In genomic region chr1:183970516-183971300, GRCh38 we compare ENCODE assay signal across 17 cellular contexts.
A peak's percentile ranks its signal among the peaks of the same experiment; 100 is the strongest.
DNase-seq lines count a peak whose midpoint lies in the region; ATAC-seq and TF ChIP-seq lines count a peak whose summit lies in the region.
"Had no signal": no experiment of that assay in that cellular context is flagged by ENCODE, and none has a peak within 500 bp of the region (broad histone marks: within the 10 kb centered on the region; RNA-seq: fewer than 3 reads in every experiment).

No MANE protein-coding gene starts in this region.

- H2BK5ac ChIP-seq in IMR-90 (ENCODE audit: low read depth, low read length, poor library complexity, severe bottlenecking): no peak overlapping the region

- BruUV-seq in IMR-90 (replicated peaks; lab: Mats Ljungman, UMichigan): no TSS peak

- no peak for TF ChIP-seq CTCF in IMR-90 (conservative IDR thresholded peaks at IDR 0.05; ENCODE audit: low read depth, low read length)

- H3K36me3 ChIP-seq in IMR-90 (ENCODE audit: control insufficient read depth, insufficient read depth, low read length): peaks cover 1% of the 10 kb centered on the region; the same call in 1 of the 2 replicates

- H4K91ac ChIP-seq in IMR-90 (ENCODE audit: insufficient read depth, low read depth, low read length): no peak overlapping the region

- no peak overlapping the region for H4K8ac ChIP-seq in IMR-90 (ENCODE audit: low read depth in 2 of 2, low read length in 2 of 2)

- H3K23ac ChIP-seq in IMR-90 (ENCODE audit: low read depth, low read length): no peak overlapping the region

- no peak overlapping the region for H3K4ac ChIP-seq in IMR-90 (ENCODE audit: low read depth, low read length)

- in situ Hi-C loops in IMR-90 (cut with MboI; ENCODE audit: low sequenced_read_pairs): no loop called here

- no peak overlapping the region for H3K27ac ChIP-seq in IMR-90 (ENCODE audit: insufficient read depth, low read length)
- H3K27ac ChIP-seq in angular gyrus (ENCODE audit: low read depth, low read length): peak overlapping the region; percentile 42
- H3K27ac ChIP-seq: KMS-11 had no signal

- CTCF ChIA-PET in IMR-90 (lab: Yijun Ruan, JAX): no interaction called here

- DNase-seq in IMR-90: no peak
- DNase-seq in glomerular endothelial cell (ENCODE audit: extremely low read depth, low read depth, low spot score): peak; percentile 41
- DNase-seq in renal cortical epithelial cell (ENCODE audit: low read depth): peak; percentile 53
- DNase-seq in SW480 (ENCODE audit: low spot score): no peak
- no peak for DNase-seq in HCEC 1CT
- DNase-seq in DMS53 (lab: John Stamatoyannopoulos, UW): no peak
- DNase-seq: CD8-positive, alpha-beta memory T cell; DMS79; HFFc6; NCI-H1417; NCI-H187; NCI-H2107; NCI-H524; NCI-H82 had no signal

- no peak for ATAC-seq in IMR-90 (ENCODE audit: low read depth)
- ATAC-seq: HepG2 had no signal

- H4K5ac ChIP-seq in IMR-90 (ENCODE audit: low read depth, low read length): no peak overlapping the region

- no peak overlapping the region for H3K4me3 ChIP-seq in IMR-90 (ENCODE audit: insufficient read depth, low read depth, low read length)

- no peak overlapping the region for H3K18ac ChIP-seq in IMR-90 (ENCODE audit: low read depth, low read length)

- no peak overlapping the region for H3K9ac ChIP-seq in IMR-90 (ENCODE audit: low read depth, low read length)
- H3K9ac ChIP-seq: KMS-11 had no signal

- H3K79me1 ChIP-seq in IMR-90 (ENCODE audit: low read depth in 1 of 2, low read length in 2 of 2): no peaks in the 10 kb centered on the region

- no peaks in the 10 kb centered on the region for H3K4me1 ChIP-seq in IMR-90 (ENCODE audit: control insufficient read depth, insufficient read depth, low read length)

- no peak overlapping the region for H2AFZ ChIP-seq in IMR-90 (replicated peaks; ENCODE audit: low read length, poor library complexity)

- H2BK120ac ChIP-seq in IMR-90 (ENCODE audit: low read depth, low read length): no peak overlapping the region

- H3K14ac ChIP-seq in IMR-90 (replicated peaks; ENCODE audit: low read depth, low read length): 0 out of 2 replicates have a peak overlapping the region, but pooled peaks have one; percentile 37

- H2BK20ac ChIP-seq in IMR-90 (ENCODE audit: low read depth, low read length): no peak overlapping the region

- no peak for TF ChIP-seq RAD21 in IMR-90 (IDR thresholded peaks at IDR 0.05; ENCODE audit: low read length)

- no peak overlapping the region for H3K56ac ChIP-seq in IMR-90 (ENCODE audit: extremely low read depth, insufficient read depth, low read length)

- no CpG with 5 or more reads among the region's 4 CpGs for WGBS in IMR-90 (ENCODE audit: extremely low coverage in 2 of 2, insufficient read length in 1 of 2), 2 experiments

- POLR2A ChIA-PET in IMR-90 (lab: Charles Lee; ENCODE audit: unreplicated experiment): no interaction called here

- H4K20me1 ChIP-seq in IMR-90 (ENCODE audit: insufficient read depth, low read length): no peaks in the 10 kb centered on the region

- H2BK15ac ChIP-seq in IMR-90 (ENCODE audit: low read depth, low read length): no peak overlapping the region

- no peaks in the 10 kb centered on the region for H3K27me3 ChIP-seq in IMR-90 (ENCODE audit: control insufficient read depth, insufficient read depth, low read length)

- H2AK5ac ChIP-seq in IMR-90 (ENCODE audit: low read depth, low read length): no peak overlapping the region

- H3K9me3 ChIP-seq in IMR-90 (ENCODE audit: control insufficient read depth, insufficient read depth, low read length): no peaks in the 10 kb centered on the region

- TF ChIP-seq POLR2A in IMR-90 (IDR thresholded peaks at IDR 0.05; ENCODE audit: low read depth, low read length): no peak

- peaks cover 4% of the 10 kb centered on the region for H3K9me1 ChIP-seq in IMR-90 (ENCODE audit: insufficient read depth, low read length)

- dilution Hi-C loops in IMR-90 (cut with HindIII; ENCODE audit: low sequenced_read_pairs, unreplicated experiment): no loop called here

- H3K4me2 ChIP-seq in IMR-90 (ENCODE audit: low read depth, low read length): no peak overlapping the region
- H3K4me2 ChIP-seq: KMS-11 had no signal

- intact Hi-C loops in IMR-90 (cut with micrococcal nuclease): no loop called here

- H2AK9ac ChIP-seq in IMR-90 (replicated peaks; ENCODE audit: low read depth, low read length, poor library complexity): no peak overlapping the region

TF ChIP-seq in IMR-90, 13 proteins besides CTCF, POLR2A, EP300 and RAD21:
- TF ChIP-seq FOS (IDR thresholded peaks at IDR 0.05; ENCODE audit: low read depth, low read length) (no peak), MAFK (IDR thresholded peaks at IDR 0.05; ENCODE audit: low read depth, low read length) (no peak), MXI1 (IDR thresholded peaks at IDR 0.05; ENCODE audit: borderline replicate concordance, low read depth, low read length) (no peak), CEBPB (IDR thresholded peaks at IDR 0.05; ENCODE audit: low read depth, low read length) (no peak), BHLHE40 (IDR thresholded peaks at IDR 0.05; ENCODE audit: low read depth, low read length) (no peak), CHD1 (IDR thresholded peaks at IDR 0.05; ENCODE audit: low read depth, low read length) (no peak), NFE2L2 (IDR thresholded peaks at IDR 0.05; ENCODE audit: low read depth, low read length) (no peak), USF2 (IDR thresholded peaks at IDR 0.05; ENCODE audit: low read depth, low read length) (no peak), RFX5 (IDR thresholded peaks at IDR 0.05; ENCODE audit: low read depth, low read length) (no peak), RCOR1 (IDR thresholded peaks at IDR 0.05; ENCODE audit: insufficient replicate concordance, low read length) (no peak), MAZ (IDR thresholded peaks at IDR 0.05; ENCODE audit: borderline replicate concordance, low read depth, low read length) (no peak), SMC3 (IDR thresholded peaks at IDR 0.05; ENCODE audit: low read depth, low read length) (no peak)
- TF ChIP-seq, protein P1, sequence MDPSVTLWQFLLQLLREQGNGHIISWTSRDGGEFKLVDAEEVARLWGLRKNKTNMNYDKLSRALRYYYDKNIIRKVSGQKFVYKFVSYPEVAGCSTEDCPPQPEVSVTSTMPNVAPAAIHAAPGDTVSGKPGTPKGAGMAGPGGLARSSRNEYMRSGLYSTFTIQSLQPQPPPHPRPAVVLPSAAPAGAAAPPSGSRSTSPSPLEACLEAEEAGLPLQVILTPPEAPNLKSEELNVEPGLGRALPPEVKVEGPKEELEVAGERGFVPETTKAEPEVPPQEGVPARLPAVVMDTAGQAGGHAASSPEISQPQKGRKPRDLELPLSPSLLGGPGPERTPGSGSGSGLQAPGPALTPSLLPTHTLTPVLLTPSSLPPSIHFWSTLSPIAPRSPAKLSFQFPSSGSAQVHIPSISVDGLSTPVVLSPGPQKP (IDR thresholded peaks at IDR 0.05; ENCODE audit: borderline replicate concordance, low read depth, low read length): no peak

Comparison
In these comparisons a context has a peak if more than half of its experiments do, and no peak if none do; other contexts are left out.
1. DNase-seq: peak in glomerular endothelial cell (single experiment) and renal cortical epithelial cell (single experiment); none in IMR-90 (single experiment), SW480 (single experiment), HCEC 1CT (single experiment) and DMS53 (single experiment).